ENCODE assay signal across 24 cellular contexts in the genomic region with DNA sequence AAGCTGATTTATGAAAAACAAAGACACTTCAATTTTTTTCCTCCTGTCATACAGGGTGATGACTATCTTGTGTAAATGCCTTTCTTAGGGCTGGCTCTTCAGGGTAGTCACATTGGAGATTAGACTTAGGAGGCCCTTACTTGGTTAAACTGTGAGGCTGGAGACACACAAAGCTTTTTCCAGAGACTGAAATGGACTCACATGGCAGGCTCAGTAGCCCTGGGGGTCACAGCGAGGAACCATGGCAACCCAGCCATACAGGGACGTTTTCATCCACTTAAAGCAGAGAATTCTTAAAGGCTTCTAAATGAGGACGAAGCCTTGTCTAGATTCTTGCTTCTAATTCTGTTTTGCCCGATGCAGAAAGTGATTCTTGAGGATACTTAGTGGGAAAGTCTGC. TPM values are rescaled to one million over a fixed set of nuclear protein-coding genes. Genes with fewer than 3 reads are reported as not detected.
DNase-seq lines count a peak whose midpoint lies in the region; ATAC-seq and TF ChIP-seq lines count a peak whose summit lies in the region.
"Had no signal": no experiment of that assay in that cellular context is flagged by ENCODE, and none has a peak within 500 bp of the region (broad histone marks: within the 10 kb centered on the region; RNA-seq: fewer than 3 reads in every experiment).

No MANE protein-coding gene starts in this region.

- H3K27ac ChIP-seq in GM23338 (ENCODE audit: low read depth), result no peak overlapping the region
- peak overlapping the region; percentile 79; the same call in 1 of the 2 replicates for H3K27ac ChIP-seq in SK-N-MC
- H3K27ac ChIP-seq in iPS-20b (ENCODE audit: low read length), result no peak overlapping the region
- no peak overlapping the region for H3K27ac ChIP-seq in osteoblast (ENCODE audit: low read depth, low read length)
- H3K27ac ChIP-seq in PC-9, result no peak overlapping the region
- H3K27ac ChIP-seq: body of pancreas, epithelial cell of prostate, upper lobe of left lung had no signal

- H4K20me1 ChIP-seq in GM23338 (replicated peaks; ENCODE audit: insufficient read depth), result no peaks in the 10 kb centered on the region
- no peaks in the 10 kb centered on the region for H4K20me1 ChIP-seq in osteoblast (ENCODE audit: insufficient read depth, low read length)
- no peaks in the 10 kb centered on the region for H4K20me1 ChIP-seq in PC-9 (ENCODE audit: insufficient read depth)

- DNase-seq in GM23338 (ENCODE audit: low spot score) (peak; percentile 46), SK-N-MC (ENCODE audit: low read depth, low spot score) (no peak), osteoblast (ENCODE audit: insufficient read length, low spot score, missing footprints) (no peak), PC-9 (no peak)
- DNase-seq: activated CD4-positive, alpha-beta T cell treated with anti-CD3 and anti-CD28 coated beads, Interleukin-2, amount 50 U/mL, for 4 hours; activated CD4-positive, CD25-positive, alpha-beta regulatory T cell; activated effector memory CD4-positive, alpha-beta T cell treated with Interleukin-2 at 50 U/mL for 16 hours; body of pancreas; DMS53; GDM1; H7; head of caudate nucleus; Karpas-422; natural killer cell; NCI-H526 treated with DMSO at 0.1 percent for 48 hours; SW 1271; upper lobe of left lung had no signal

- H2AFZ ChIP-seq in GM23338 (peak overlapping the region; percentile 92), osteoblast (ENCODE audit: low read length) (no peak overlapping the region), PC-9 (no peak overlapping the region)

- H3K4me2 ChIP-seq in GM23338 (peak overlapping the region; percentile 48; the same call in 1 of the 2 replicates), osteoblast (ENCODE audit: insufficient read depth, low read length) (peak overlapping the region; percentile 64), PC-9 (no peak overlapping the region)

- peaks cover 7% of the 10 kb centered on the region; the same call in 2 of the 3 replicates for H3K9me3 Mint-ChIP-seq in GM23338
- H3K9me3 Mint-ChIP-seq in stimulated activated memory B cell treated with anti-CD40 and anti-IgM and Interleukin-4, amounts not matched to agents 10 μg/mL and 1 μg/mL and 100 μg/mL, for 72 hours, result peaks cover 7% of the 10 kb centered on the region

- H3K36me3 ChIP-seq in GM23338 (ENCODE audit: insufficient read depth) (no peaks in the 10 kb centered on the region; the same call in none of the 2 replicates), SK-N-MC (ENCODE audit: insufficient read depth, low read length) (no peaks in the 10 kb centered on the region), iPS-20b (ENCODE audit: insufficient read depth, low read depth, low read length) (no peaks in the 10 kb centered on the region), osteoblast (ENCODE audit: insufficient read depth, low read length) (no peaks in the 10 kb centered on the region), PC-9 (ENCODE audit: low read depth) (no peaks in the 10 kb centered on the region)
- H3K36me3 ChIP-seq: upper lobe of left lung had no signal

- H3K9me3 ChIP-seq in SK-N-MC (ENCODE audit: low read depth, low read length) (no peaks in the 10 kb centered on the region; the same call in 1 of the 2 replicates), iPS-20b (ENCODE audit: insufficient read depth, low read depth, low read length) (no peaks in the 10 kb centered on the region), osteoblast (ENCODE audit: low read depth, low read length) (no peaks in the 10 kb centered on the region), PC-9 (ENCODE audit: insufficient read depth, low read depth) (no peaks in the 10 kb centered on the region)
- H3K9me3 ChIP-seq: body of pancreas, upper lobe of left lung had no signal

- POLR2A ChIA-PET in PC-9 (lab: Charles Lee; ENCODE audit: unreplicated experiment), result no interaction called here

- CTCF ChIA-PET in PC-9 (lab: Charles Lee), result no interaction called here

- H3K9ac ChIP-seq in SK-N-MC (ENCODE audit: insufficient read length) (no peak overlapping the region), iPS-20b (ENCODE audit: low read depth, low read length) (no peak overlapping the region)

- TF ChIP-seq CTCF in GM23338 (conservative IDR thresholded peaks at IDR 0.05; ENCODE audit: low read depth in 2 of 2), result no peak
- TF ChIP-seq CTCF in osteoblast (IDR thresholded peaks at IDR 0.05; ENCODE audit: extremely low read depth, low read depth, low read length), result no peak
- no peak for TF ChIP-seq CTCF in PC-9 (conservative IDR thresholded peaks at IDR 0.05)

- ATAC-seq in GM23338 (peak; percentile 55), HG03442 (IDR thresholded peaks at IDR 0.05; ENCODE audit: unreplicated experiment) (no peak), HG02678 (IDR thresholded peaks at IDR 0.05; ENCODE audit: unreplicated experiment) (no peak)
- no peak for ATAC-seq in stimulated activated memory B cell treated with anti-CD40 and anti-IgM and Interleukin-4, amounts not matched to agents 10 μg/mL and 1 μg/mL and 100 μg/mL, for 72 hours
- ATAC-seq: body of pancreas, left lobe of liver, natural killer cell had no signal

- no peaks in the 10 kb centered on the region; the same call in 2 of the 3 replicates for H3K36me3 Mint-ChIP-seq in GM23338 (ENCODE audit: low read depth)
- no peaks in the 10 kb centered on the region for H3K36me3 Mint-ChIP-seq in stimulated activated memory B cell treated with anti-CD40 and anti-IgM and Interleukin-4, amounts not matched to agents 10 μg/mL and 1 μg/mL and 100 μg/mL, for 72 hours
- H3K36me3 Mint-ChIP-seq: natural killer cell had no signal

- H3K4me3 ChIP-seq in GM23338, result no peak overlapping the region
- no peak overlapping the region for H3K4me3 ChIP-seq in SK-N-MC
- 0 out of 2 replicates have a peak overlapping the region, but pooled peaks have one; percentile 3 for H3K4me3 ChIP-seq in iPS-20b (ENCODE audit: low read length)
- H3K4me3 ChIP-seq in osteoblast (ENCODE audit: insufficient read depth, low read length), result no peak overlapping the region
- H3K4me3 ChIP-seq in PC-9, result no peak overlapping the region
- H3K4me3 ChIP-seq: body of pancreas, upper lobe of left lung had no signal

- H3K27me3 ChIP-seq in GM23338 (ENCODE audit: insufficient read depth), result no peaks in the 10 kb centered on the region
- H3K27me3 ChIP-seq in iPS-20b (ENCODE audit: insufficient read depth, low read length), result no peaks in the 10 kb centered on the region
- H3K27me3 ChIP-seq in osteoblast (ENCODE audit: insufficient read depth, low read length), result peaks cover 2% of the 10 kb centered on the region
- H3K27me3 ChIP-seq in PC-9 (ENCODE audit: insufficient read depth, low read depth), result no peaks in the 10 kb centered on the region
- H3K27me3 ChIP-seq: body of pancreas, upper lobe of left lung had no signal

- H3K27me3 Mint-ChIP-seq in GM23338 (ENCODE audit: insufficient read depth, low read depth, poor library complexity), result no peaks in the 10 kb centered on the region
- H3K27me3 Mint-ChIP-seq in stimulated activated memory B cell treated with anti-CD40 and anti-IgM and Interleukin-4, amounts not matched to agents 10 μg/mL and 1 μg/mL and 100 μg/mL, for 72 hours, result peaks cover 24% of the 10 kb centered on the region

- intact Hi-C loops in PC-9 (cut with micrococcal nuclease; ENCODE audit: unreplicated experiment), result no loop called here

- H3F3A ChIP-seq in GM23338 (replicated peaks; ENCODE audit: low read depth) (no peaks in the 10 kb centered on the region), PC-9 (ENCODE audit: insufficient read depth, low read depth) (peaks cover 3% of the 10 kb centered on the region; the same call in 1 of the 2 replicates)

- no TSS peak for BruUV-seq in PC-9 (replicated peaks; lab: Mats Ljungman, UMichigan)

- H3K9me2 ChIP-seq in GM23338 (ENCODE audit: insufficient read depth) (no peaks in the 10 kb centered on the region), PC-9 (ENCODE audit: insufficient read depth) (no peaks in the 10 kb centered on the region)

- H3K79me2 ChIP-seq in GM23338 (replicated peaks; ENCODE audit: insufficient read depth) (no peaks in the 10 kb centered on the region), osteoblast (ENCODE audit: insufficient read depth, low read length) (no peaks in the 10 kb centered on the region), PC-9 (ENCODE audit: low read depth) (no peaks in the 10 kb centered on the region)

- H3K4me1 ChIP-seq in GM23338 (ENCODE audit: insufficient read depth) (peaks cover 49% of the 10 kb centered on the region), iPS-20b (ENCODE audit: insufficient read depth, low read length) (peaks cover 35% of the 10 kb centered on the region; the same call in 1 of the 2 replicates), osteoblast (ENCODE audit: insufficient read depth, low read length) (peaks cover 13% of the 10 kb centered on the region), PC-9 (replicated peaks; ENCODE audit: insufficient read depth) (peaks cover 16% of the 10 kb centered on the region)
- H3K4me1 ChIP-seq: body of pancreas, upper lobe of left lung had no signal

- peak overlapping the region; percentile 8; the same call in 1 of the 2 replicates for H3K27ac Mint-ChIP-seq in GM23338
- H3K27ac Mint-ChIP-seq in stimulated activated memory B cell treated with anti-CD40 and anti-IgM and Interleukin-4, amounts not matched to agents 10 μg/mL and 1 μg/mL and 100 μg/mL, for 72 hours, result no peak overlapping the region
- H3K27ac Mint-ChIP-seq: natural killer cell, progenitor cell of endocrine pancreas had no signal

- H3K4me1 Mint-ChIP-seq in GM23338, result peaks cover 46% of the 10 kb centered on the region
- no peaks in the 10 kb centered on the region for H3K4me1 Mint-ChIP-seq in stimulated activated memory B cell treated with anti-CD40 and anti-IgM and Interleukin-4, amounts not matched to agents 10 μg/mL and 1 μg/mL and 100 μg/mL, for 72 hours
- H3K4me1 Mint-ChIP-seq: natural killer cell had no signal

- no peak overlapping the region for H3K4me3 Mint-ChIP-seq in GM23338
- no peak overlapping the region for H3K4me3 Mint-ChIP-seq in stimulated activated memory B cell treated with anti-CD40 and anti-IgM and Interleukin-4, amounts not matched to agents 10 μg/mL and 1 μg/mL and 100 μg/mL, for 72 hours
- H3K4me3 Mint-ChIP-seq: natural killer cell had no signal

RNA-seq across cellular contexts. Expression of a gene that starts 57.3 kb away (rescaled TPM):
- 35.6 and 41.1 TPM in 2 replicates for total RNA-seq in GM23338 (2014; rRNA removed; shearing (Covaris generic))
- 7.5 and 7.6 TPM in 2 replicates for polyA plus RNA-seq in GM23338 (2016; fragmentation: Nextera tagmentation; extraction: Ambion mirVana)
- total RNA-seq in osteoblast (9.1 and 12.7 TPM in 2 replicates), PC-9 (2021) (19.6 and 21.5 TPM in 2 replicates)

RNA-seq across cellular contexts. Expression of a gene that starts 57.5 kb away (rescaled TPM):
- total RNA-seq in GM23338 (2014; rRNA removed; shearing (Covaris generic)), result 213 and 305 TPM in 2 replicates
- polyA plus RNA-seq in GM23338 (2016; fragmentation: Nextera tagmentation; extraction: Ambion mirVana), result 673 and 709 TPM in 2 replicates
- total RNA-seq in osteoblast (442 and 563 TPM in 2 replicates), PC-9 (2021) (328 and 367 TPM in 2 replicates)

RNA-seq across cellular contexts. Expression of a gene that starts 57.9 kb away (rescaled TPM):
- 79.8 and 97.9 TPM in 2 replicates for total RNA-seq in GM23338 (2014; rRNA removed; shearing (Covaris generic))
- polyA plus RNA-seq in GM23338 (2016; fragmentation: Nextera tagmentation; extraction: Ambion mirVana), result 34.5 and 35.6 TPM in 2 replicates
- total RNA-seq in osteoblast (86.6 and 98.4 TPM in 2 replicates), PC-9 (2021) (60.7 and 68.9 TPM in 2 replicates)
